Comparison of ENCODE assay signal across 1 cellular context in the genomic region with DNA sequence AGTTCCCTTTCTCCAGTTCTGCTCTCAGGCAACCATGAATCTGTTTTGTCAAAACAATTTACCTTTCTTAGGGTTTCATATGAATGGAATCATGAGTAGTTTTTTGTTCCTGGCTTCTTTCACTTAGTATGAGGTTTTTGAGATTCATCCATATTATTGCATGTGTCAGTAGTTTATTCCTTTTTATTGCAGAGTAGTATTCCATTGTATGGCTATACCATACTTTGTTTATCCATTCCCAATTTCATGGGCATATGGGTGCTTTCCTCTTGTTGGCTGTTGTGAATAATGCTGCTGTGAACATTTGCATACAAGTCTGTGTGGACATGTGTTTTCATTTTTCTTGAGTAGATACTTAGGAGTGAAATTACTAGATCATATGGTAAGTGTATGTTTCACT.
TF ChIP-seq lines count a peak whose summit lies in the region.

No MANE protein-coding gene starts in this region.

TF ChIP-seq in SK-N-SH, 30 proteins besides CTCF, POLR2A, EP300 and RAD21 (continued from another document):
- TF ChIP-seq, protein P1, sequence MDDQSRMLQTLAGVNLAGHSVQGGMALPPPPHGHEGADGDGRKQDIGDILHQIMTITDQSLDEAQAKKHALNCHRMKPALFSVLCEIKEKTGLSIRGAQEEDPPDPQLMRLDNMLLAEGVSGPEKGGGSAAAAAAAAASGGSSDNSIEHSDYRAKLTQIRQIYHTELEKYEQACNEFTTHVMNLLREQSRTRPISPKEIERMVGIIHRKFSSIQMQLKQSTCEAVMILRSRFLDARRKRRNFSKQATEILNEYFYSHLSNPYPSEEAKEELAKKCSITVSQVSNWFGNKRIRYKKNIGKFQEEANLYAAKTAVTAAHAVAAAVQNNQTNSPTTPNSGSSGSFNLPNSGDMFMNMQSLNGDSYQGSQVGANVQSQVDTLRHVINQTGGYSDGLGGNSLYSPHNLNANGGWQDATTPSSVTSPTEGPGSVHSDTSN (IDR thresholded peaks at IDR 0.05): no peak
- TF ChIP-seq EZH2phosphoT487 (IDR thresholded peaks at IDR 0.05; ENCODE audit: borderline replicate concordance, low read depth) (no peak), TEAD4 (IDR thresholded peaks at IDR 0.05; ENCODE audit: borderline replicate concordance, insufficient read depth) (no peak), MEF2A (IDR thresholded peaks at IDR 0.05; ENCODE audit: borderline replicate concordance, low read depth) (no peak), NFIC (IDR thresholded peaks at IDR 0.05; ENCODE audit: borderline replicate concordance) (no peak), MXI1 (IDR thresholded peaks at IDR 0.05; ENCODE audit: low read depth, low read length) (no peak), FOXJ3 (CRISPR knock-in tag; IDR thresholded peaks at IDR 0.05) (no peak), RCOR1 (IDR thresholded peaks at IDR 0.05; ENCODE audit: low read length) (no peak), FOSL2 (IDR thresholded peaks at IDR 0.05; ENCODE audit: borderline replicate concordance, low read depth) (no peak)
TF ChIP-seq in SK-N-SH: peak in this region for 0.
